In genomic region chr7:152887779-152888178, GRCh38 we compare ENCODE assay signal across 29 cellular contexts.
"Had no signal": no experiment of that assay in that cellular context is flagged by ENCODE, and none has a peak within 500 bp of the region (broad histone marks: within the 10 kb centered on the region; RNA-seq: fewer than 3 reads in every experiment).

No MANE protein-coding gene starts in this region.

- H3K27me3 ChIP-seq: foreskin keratinocyte, heart right ventricle, neutrophil, pancreas, right lobe of liver, testis, tibial artery had no signal

- H3K4me1 ChIP-seq: esophagus muscularis mucosa, foreskin keratinocyte, gastroesophageal sphincter, heart right ventricle, lower lobe of right lung, pancreas, right lobe of liver, testis, tibial artery had no signal

- H3K27ac Mint-ChIP-seq: natural killer cell, progenitor cell of endocrine pancreas, type B pancreatic cell had no signal

- H3K4me1 Mint-ChIP-seq: natural killer cell had no signal

- FAIRE-seq: endothelial cell of umbilical vein, islet of Langerhans, pancreas, small intestine had no signal

- H3K27me3 Mint-ChIP-seq: progenitor cell of endocrine pancreas, type B pancreatic cell had no signal

- ATAC-seq: foreskin keratinocyte, gastroesophageal sphincter, heart right ventricle, left colon, left ventricle myocardium superior, lower lobe of right lung, natural killer cell, pancreas, right lobe of liver had no signal

- H3K9me3 Mint-ChIP-seq: natural killer cell, type B pancreatic cell had no signal

- H3K9me3 ChIP-seq: lower lobe of right lung, neutrophil, pancreas, right lobe of liver, testis had no signal

- DNase-seq: cerebellar nuclear complex; cortex of kidney; foreskin keratinocyte; glutamatergic neuron; heart right ventricle; hippocampal formation; kidney glomerular epithelial cell; left colon; left ventricle myocardium superior; lower lobe of right lung; natural killer cell; pancreas; small intestine; stimulated activated CD4-positive, alpha-beta T cell treated with anti-CD3 and anti-CD28 coated beads, Interleukin-12 subunit alpha, Interleukin-12 subunit beta, amount 100 ng/mL, for 4 hours; stimulated activated CD4-positive, alpha-beta T cell treated with anti-CD3 and anti-CD28 coated beads, Interleukin-1b, Interleukin-23, amount 100 ng/mL, for 48 hours; stimulated activated CD4-positive, alpha-beta T cell treated with anti-CD3 and anti-CD28 coated beads, Interleukin-4, amount 100 ng/mL, for 1 hour; stimulated activated CD8-positive, alpha-beta memory T cell treated with anti-CD3 and anti-CD28 coated beads, Interleukin-4, amount 100 ng/mL, for 48 hours; stimulated activated naive CD4-positive, alpha-beta T cell treated with Interleukin-2 at 50 U/mL for 16 hours; substantia nigra; testis; tibial artery had no signal

- H3K36me3 ChIP-seq: esophagus muscularis mucosa, gastroesophageal sphincter, heart right ventricle, lower lobe of right lung, neutrophil, pancreas, right lobe of liver, tibial artery had no signal

- H3K36me3 Mint-ChIP-seq: natural killer cell, type B pancreatic cell had no signal

- H3K4me3 Mint-ChIP-seq: natural killer cell, type B pancreatic cell had no signal

- H3K4me3 ChIP-seq: esophagus muscularis mucosa, gastroesophageal sphincter, heart right ventricle, lower lobe of right lung, pancreas, right lobe of liver, testis, tibial artery had no signal

- H3K27ac ChIP-seq: esophagus muscularis mucosa, foreskin keratinocyte, gastroesophageal sphincter, heart right ventricle, lower lobe of right lung, neutrophil, pancreas, right lobe of liver, testis, tibial artery had no signal
